In the genomic region with DNA sequence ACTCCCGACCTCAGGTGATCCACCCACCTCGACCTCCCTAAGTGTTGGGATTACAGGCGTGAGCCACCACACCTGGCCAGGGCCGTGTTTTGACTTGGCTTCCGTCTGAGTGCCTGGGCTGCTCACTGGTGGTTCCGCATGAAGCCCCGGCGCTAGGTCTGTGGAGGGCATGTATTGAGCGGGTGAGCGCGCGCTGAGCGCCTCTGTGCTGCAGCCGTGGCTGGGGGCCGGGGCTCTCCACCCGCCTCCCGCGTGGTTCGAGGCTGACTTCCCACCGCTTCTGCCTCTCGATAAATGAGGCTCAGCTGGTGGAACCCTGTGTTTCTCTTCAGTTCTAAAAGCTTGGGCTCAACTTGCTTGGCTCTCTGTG, we compare ENCODE assay signal across 20 cellular contexts. TPM values are rescaled to one million over a fixed set of nuclear protein-coding genes. Genes with fewer than 3 reads are reported as not detected.
DNase-seq lines count a peak whose midpoint lies in the region; FAIRE-seq and TF ChIP-seq lines count a peak whose summit lies in the region.
"Had no signal": no experiment of that assay in that cellular context is flagged by ENCODE, and none has a peak within 500 bp of the region (broad histone marks: within the 10 kb centered on the region; RNA-seq: fewer than 3 reads in every experiment).

No MANE protein-coding gene starts in this region.

- H3K4me1 ChIP-seq in astrocyte (ENCODE audit: insufficient read depth, low read length): peaks cover 8% of the 10 kb centered on the region
- H3K4me1 ChIP-seq in stomach: peaks cover 20 to 62% (median 44%) of the 10 kb centered on the region in 4 donors

- no peak for TF ChIP-seq EP300 in stomach (IDR thresholded peaks at IDR 0.05)

- peaks cover 4% of the 10 kb centered on the region for H3K36me3 ChIP-seq in H7 (replicated peaks; ENCODE audit: control insufficient read depth, insufficient read depth, low read length)
- peaks cover 10% of the 10 kb centered on the region for H3K36me3 ChIP-seq in astrocyte (ENCODE audit: insufficient read depth, low read length)
- H3K36me3 ChIP-seq in stomach: peaks cover 28 to 33% (median 30%) of the 10 kb centered on the region in 4 donors

- 86 to 93% (median 92%) methylated on average over 9 to 21 of the region's 21 CpGs for WGBS in stomach, 5 donors

- H3K27ac Mint-ChIP-seq in astrocyte (ENCODE audit: unreplicated experiment) (peak overlapping the region; percentile 94), mesothelial cell of epicardium (peak overlapping the region; percentile 14)
- H3K27ac Mint-ChIP-seq in T-helper 2 cell treated with Interferon-gamma antibody and Interleukin-4, amounts not matched to agents 5 μg/mL and 100 μg/mL, for 36 hours: no peak overlapping the region
- H3K27ac Mint-ChIP-seq: stimulated activated naive CD8-positive, alpha-beta T cell treated with anti-CD3 and anti-CD28 coated beads, Interleukin-15, Interleukin-2, amounts not matched to agents 100 ng/mL and 50 ng/mL, for 24 hours had no signal

- H3K4me1 Mint-ChIP-seq in astrocyte (ENCODE audit: low read depth, unreplicated experiment) (peaks cover 12% of the 10 kb centered on the region), mesothelial cell of epicardium (peaks cover 22% of the 10 kb centered on the region)
- no peaks in the 10 kb centered on the region for H3K4me1 Mint-ChIP-seq in T-helper 2 cell treated with Interferon-gamma antibody and Interleukin-4, amounts not matched to agents 5 μg/mL and 100 μg/mL, for 36 hours (ENCODE audit: low read depth)

- no peaks in the 10 kb centered on the region for H3K9me3 ChIP-seq in astrocyte (ENCODE audit: insufficient read depth, low read depth, low read length)
- no peaks in the 10 kb centered on the region for H3K9me3 ChIP-seq in stomach
- H3K9me3 ChIP-seq: BE2C, heart left ventricle had no signal

- no peak for FAIRE-seq in astrocyte (lab: Jason Lieb, UNC)
- FAIRE-seq: G401.6 had no signal

- H3K4me3 Mint-ChIP-seq in astrocyte (ENCODE audit: unreplicated experiment) (peak overlapping the region; percentile 50), mesothelial cell of epicardium (no peak overlapping the region)
- no peak overlapping the region for H3K4me3 Mint-ChIP-seq in T-helper 2 cell treated with Interferon-gamma antibody and Interleukin-4, amounts not matched to agents 5 μg/mL and 100 μg/mL, for 36 hours
- H3K4me3 Mint-ChIP-seq: neural crest cell; stimulated activated naive CD8-positive, alpha-beta T cell treated with anti-CD3 and anti-CD28 coated beads, Interleukin-15, Interleukin-2, amounts not matched to agents 100 ng/mL and 50 ng/mL, for 24 hours had no signal

- H2AFZ ChIP-seq in astrocyte (ENCODE audit: low read depth, low read length): no peak overlapping the region

- H4K20me1 ChIP-seq in astrocyte (ENCODE audit: insufficient read depth, low read length): no peaks in the 10 kb centered on the region

- DNase-seq in H7 (peak; percentile 59), astrocyte (ENCODE audit: low read depth) (no peak), mesothelial cell of epicardium (ENCODE audit: low spot score in 2 of 2, unreplicated experiment in 2 of 2) (no peak), stomach (no peak), SHP77 treated with DMSO at 0.1 percent for 48 hours (lab: John Stamatoyannopoulos, UW) (no peak), activated gamma-delta T cell (lab: John Stamatoyannopoulos, UW) (no peak)
- DNase-seq in T-helper 2 cell treated with Interferon-gamma antibody and Interleukin-4, amounts not matched to agents 5 μg/mL and 100 μg/mL, for 36 hours (ENCODE audit: low spot score): no peak
- DNase-seq: activated CD4-positive, alpha-beta T cell treated with anti-CD3 and anti-CD28 coated beads for 4 hours; activated gamma-delta T cell treated with Interleukin-2 at 50 U/mL for 16 hours; amygdala; BE2C; heart left ventricle; NCI-H1417; NCI-H82; stimulated activated CD4-positive, alpha-beta T cell treated with anti-CD3 and anti-CD28 coated beads, Interleukin-15, amount 100 ng/mL, for 24 hours had no signal

- H3K79me2 ChIP-seq in astrocyte (ENCODE audit: insufficient read depth, low read length): no peaks in the 10 kb centered on the region

- intact Hi-C loops in stomach (cut with DNase I; ENCODE audit: low total_unique reads): no loop called here

- H3K9me3 Mint-ChIP-seq in astrocyte (ENCODE audit: unreplicated experiment) (peaks cover 4% of the 10 kb centered on the region), mesothelial cell of epicardium (peaks cover 2% of the 10 kb centered on the region)
- H3K9me3 Mint-ChIP-seq in T-helper 2 cell treated with Interferon-gamma antibody and Interleukin-4, amounts not matched to agents 5 μg/mL and 100 μg/mL, for 36 hours: no peaks in the 10 kb centered on the region
- H3K9me3 Mint-ChIP-seq: neural crest cell; stimulated activated naive CD8-positive, alpha-beta T cell treated with anti-CD3 and anti-CD28 coated beads, Interleukin-15, Interleukin-2, amounts not matched to agents 100 ng/mL and 50 ng/mL, for 24 hours had no signal

- TF ChIP-seq CTCF in astrocyte (IDR thresholded peaks at IDR 0.05; ENCODE audit: insufficient read depth, low read depth, low read length) (no peak), mesothelial cell of epicardium (IDR thresholded peaks at IDR 0.05; ENCODE audit: unreplicated experiment) (no peak), stomach (IDR thresholded peaks at IDR 0.05) (no peak)

- H3K27me3 ChIP-seq in H7 (ENCODE audit: control insufficient read depth, insufficient read depth, low read length): no peaks in the 10 kb centered on the region
- no peaks in the 10 kb centered on the region for H3K27me3 ChIP-seq in astrocyte (ENCODE audit: insufficient read depth, low read length)
- H3K27me3 ChIP-seq in stomach: peaks cover 0 to 6% (median 0%) of the 10 kb centered on the region in 3 donors
- H3K27me3 ChIP-seq: BE2C, heart left ventricle had no signal

- no peak for TF ChIP-seq POLR2A in stomach (IDR thresholded peaks at IDR 0.05)

- H3K4me2 ChIP-seq in astrocyte (ENCODE audit: low read length): no peak overlapping the region

- H3K27ac ChIP-seq in astrocyte (ENCODE audit: low read depth, low read length) (peak overlapping the region; percentile 73), stomach (peak overlapping the region in 4 of 5 donors; percentile 63 to 77 (median 73))

- peak overlapping the region; percentile 36 for H3K9ac ChIP-seq in astrocyte (ENCODE audit: low read length)

- H3K36me3 Mint-ChIP-seq in astrocyte (ENCODE audit: low read depth, unreplicated experiment) (peaks cover 19% of the 10 kb centered on the region), mesothelial cell of epicardium (peaks cover 11% of the 10 kb centered on the region)
- peaks cover 22% of the 10 kb centered on the region for H3K36me3 Mint-ChIP-seq in T-helper 2 cell treated with Interferon-gamma antibody and Interleukin-4, amounts not matched to agents 5 μg/mL and 100 μg/mL, for 36 hours (ENCODE audit: low read depth)

- H3K27me3 Mint-ChIP-seq in astrocyte (ENCODE audit: low read depth, unreplicated experiment) (peaks cover 3% of the 10 kb centered on the region), mesothelial cell of epicardium (ENCODE audit: low read depth) (peaks cover 4% of the 10 kb centered on the region)
- H3K27me3 Mint-ChIP-seq in T-helper 2 cell treated with Interferon-gamma antibody and Interleukin-4, amounts not matched to agents 5 μg/mL and 100 μg/mL, for 36 hours (ENCODE audit: low read depth): no peaks in the 10 kb centered on the region
- H3K27me3 Mint-ChIP-seq: stimulated activated naive CD8-positive, alpha-beta T cell treated with anti-CD3 and anti-CD28 coated beads, Interleukin-15, Interleukin-2, amounts not matched to agents 100 ng/mL and 50 ng/mL, for 24 hours had no signal

- H3K4me3 ChIP-seq in H7 (ENCODE audit: insufficient read depth, low read depth, low read length) (no peak overlapping the region), astrocyte (ENCODE audit: insufficient read depth, low read depth, low read length) (no peak overlapping the region), stomach (no peak overlapping the region)
- H3K4me3 ChIP-seq: heart left ventricle, lung had no signal

RNA-seq across cellular contexts. Expression of a gene that starts 38.9 kb away (rescaled TPM):
- total RNA-seq in H7 (2014; rRNA removed; shearing (Covaris generic)): 5.7 and 5.8 TPM in 2 replicates
- total RNA-seq in astrocyte (1.5 and 1.8 TPM in 2 replicates), mesothelial cell of epicardium (4.1 to 4.6 TPM (median 4.1 TPM) in 3 replicates), stomach (1,000 to 10,000 TPM in 1 of 5 donors, 100 to 1,000 TPM in 2, 10 to 100 TPM in 2; 49.4 to 1,069 (median 212) TPM)
- 10 to 100 TPM; 10.4 to 16.1 (median 15.4) TPM for polyA plus RNA-seq in stomach
- total RNA-seq: HT1080 had no signal
